Comparison of ENCODE assay signal across 19 cellular contexts in the genomic region with DNA sequence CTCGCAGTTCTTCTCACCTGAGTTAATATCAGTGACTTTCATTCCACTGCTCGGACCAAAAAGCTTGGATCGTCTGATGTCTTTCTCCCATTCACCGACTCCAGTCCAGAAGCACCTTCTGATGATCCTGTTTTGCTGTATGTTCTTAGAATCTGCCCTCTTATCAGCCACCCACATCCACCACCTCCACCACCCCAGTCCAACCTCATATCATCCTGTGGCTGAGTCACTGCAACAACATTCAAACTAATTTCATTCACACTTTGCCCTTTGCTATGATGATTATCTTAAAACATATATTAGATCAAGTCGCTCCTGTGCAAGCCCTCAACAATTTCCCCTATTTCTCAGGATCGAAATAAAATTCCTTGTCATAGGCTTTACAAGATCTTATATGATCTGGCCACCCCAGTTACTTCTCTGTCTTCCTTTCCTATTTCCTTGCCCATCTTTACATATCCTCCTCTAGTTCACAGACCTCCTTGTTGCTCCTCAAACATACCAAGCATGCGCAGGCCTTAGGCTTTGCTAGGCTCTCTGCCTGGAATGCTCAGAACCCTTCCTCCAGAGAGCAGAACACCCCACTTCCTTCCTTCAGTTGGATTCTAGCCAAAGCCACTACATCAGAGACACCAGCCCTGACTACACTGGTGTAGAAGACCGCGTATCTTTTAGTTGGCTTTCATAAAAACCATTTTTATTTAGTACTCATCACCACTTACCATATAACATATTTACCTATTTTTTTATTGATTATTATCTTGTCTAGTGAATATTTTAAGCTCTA.
"Had no signal": no experiment of that assay in that cellular context is flagged by ENCODE, and none has a peak within 500 bp of the region (broad histone marks: within the 10 kb centered on the region; RNA-seq: fewer than 3 reads in every experiment).

No MANE protein-coding gene starts in this region.

- DNase-seq: activated B cell treated with CpG ODN at 0.5 μM for 24 hours; activated CD4-positive, alpha-beta T cell treated with anti-CD3 and anti-CD28 coated beads, Interleukin-2, amount 50 U/mL, for 1 hour; activated naive CD8-positive, alpha-beta T cell treated with anti-CD3 and anti-CD28 coated beads, Interleukin-2, amount 50 U/mL, for 24 hours; dorsolateral prefrontal cortex; gastrocnemius medialis; heart left ventricle; kidney; left ventricle myocardium inferior; nucleus accumbens; posterior cingulate gyrus; retina; thyroid gland had no signal

- H3K4me3 Mint-ChIP-seq: activated B cell treated with CpG ODN at 0.5 μM for 24 hours; activated naive CD4-positive, alpha-beta T cell treated with anti-CD3 and anti-CD28 coated beads for 36 hours; activated naive CD8-positive, alpha-beta T cell treated with anti-CD3 and anti-CD28 coated beads, Interleukin-2, amount 50 U/mL, for 24 hours; activated T-helper 17 cell treated with anti-CD3 and anti-CD28 coated beads, Interleukin-2, amount 50 U/mL, for 72 hours; endodermal cell; memory B cell; natural killer cell treated with Interleukin-12 subunit alpha and Interleukin-12 subunit beta and Interleukin-15 and Interleukin-18, amount 100 ng/mL, for 72 hours; stimulated activated memory B cell treated with anti-CD40 and anti-IgM and Interleukin-4, amounts not matched to agents 10 μg/mL and 1 μg/mL and 100 μg/mL, for 72 hours had no signal

- H3K27ac ChIP-seq: cardiac muscle cell, dorsolateral prefrontal cortex, gastrocnemius medialis, heart left ventricle, left ventricle myocardium inferior, thyroid gland had no signal

- H3K9me3 Mint-ChIP-seq: activated naive CD4-positive, alpha-beta T cell treated with anti-CD3 and anti-CD28 coated beads for 36 hours; activated naive CD8-positive, alpha-beta T cell treated with anti-CD3 and anti-CD28 coated beads, Interleukin-2, amount 50 U/mL, for 24 hours; activated T-helper 17 cell treated with anti-CD3 and anti-CD28 coated beads, Interleukin-2, amount 50 U/mL, for 72 hours; endodermal cell; stimulated activated memory B cell treated with anti-CD40 and anti-IgM and Interleukin-4, amounts not matched to agents 10 μg/mL and 1 μg/mL and 100 μg/mL, for 72 hours had no signal

- H3K9me3 ChIP-seq: gastrocnemius medialis, heart left ventricle, left ventricle myocardium inferior, thyroid gland had no signal

- H3K27me3 ChIP-seq: cardiac muscle cell, dorsolateral prefrontal cortex, gastrocnemius medialis, heart left ventricle, thyroid gland had no signal

- H3K4me3 ChIP-seq: cardiac muscle cell, dorsolateral prefrontal cortex, gastrocnemius medialis, heart left ventricle, left ventricle myocardium inferior, thyroid gland had no signal

- H3K4me1 ChIP-seq: gastrocnemius medialis, heart left ventricle, left ventricle myocardium inferior, thyroid gland had no signal

- H3K36me3 ChIP-seq: cardiac muscle cell, gastrocnemius medialis, heart left ventricle, left ventricle myocardium inferior, thyroid gland had no signal

- H3K36me3 Mint-ChIP-seq: memory B cell; natural killer cell treated with Interleukin-12 subunit alpha and Interleukin-12 subunit beta and Interleukin-15 and Interleukin-18, amount 100 ng/mL, for 72 hours; stimulated activated memory B cell treated with anti-CD40 and anti-IgM and Interleukin-4, amounts not matched to agents 10 μg/mL and 1 μg/mL and 100 μg/mL, for 72 hours had no signal

- H3K27ac Mint-ChIP-seq: activated B cell treated with CpG ODN at 0.5 μM for 24 hours; activated naive CD4-positive, alpha-beta T cell treated with anti-CD3 and anti-CD28 coated beads for 36 hours; activated naive CD8-positive, alpha-beta T cell treated with anti-CD3 and anti-CD28 coated beads, Interleukin-2, amount 50 U/mL, for 24 hours; activated T-helper 17 cell treated with anti-CD3 and anti-CD28 coated beads, Interleukin-2, amount 50 U/mL, for 72 hours; endodermal cell; memory B cell; natural killer cell treated with Interleukin-12 subunit alpha and Interleukin-12 subunit beta and Interleukin-15 and Interleukin-18, amount 100 ng/mL, for 72 hours; stimulated activated memory B cell treated with anti-CD40 and anti-IgM and Interleukin-4, amounts not matched to agents 10 μg/mL and 1 μg/mL and 100 μg/mL, for 72 hours had no signal

- ATAC-seq: activated naive CD8-positive, alpha-beta T cell treated with anti-CD3 and anti-CD28 coated beads, Interleukin-2, amount 50 U/mL, for 24 hours; activated T-helper 17 cell treated with anti-CD3 and anti-CD28 coated beads, Interleukin-2, amount 50 U/mL, for 72 hours; gastrocnemius medialis; heart left ventricle; natural killer cell treated with Interleukin-12 subunit alpha and Interleukin-12 subunit beta and Interleukin-15 and Interleukin-18, amount 100 ng/mL, for 72 hours; stimulated activated memory B cell treated with anti-CD40 and anti-IgM and Interleukin-4, amounts not matched to agents 10 μg/mL and 1 μg/mL and 100 μg/mL, for 72 hours had no signal

- FAIRE-seq: kidney had no signal

- H3K4me1 Mint-ChIP-seq: activated B cell treated with CpG ODN at 0.5 μM for 24 hours; activated naive CD8-positive, alpha-beta T cell treated with anti-CD3 and anti-CD28 coated beads, Interleukin-2, amount 50 U/mL, for 24 hours; activated T-helper 17 cell treated with anti-CD3 and anti-CD28 coated beads, Interleukin-2, amount 50 U/mL, for 72 hours; endodermal cell; memory B cell; stimulated activated memory B cell treated with anti-CD40 and anti-IgM and Interleukin-4, amounts not matched to agents 10 μg/mL and 1 μg/mL and 100 μg/mL, for 72 hours had no signal

- H3K27me3 Mint-ChIP-seq: activated B cell treated with CpG ODN at 0.5 μM for 24 hours; activated naive CD8-positive, alpha-beta T cell treated with anti-CD3 and anti-CD28 coated beads, Interleukin-2, amount 50 U/mL, for 24 hours; memory B cell; natural killer cell treated with Interleukin-12 subunit alpha and Interleukin-12 subunit beta and Interleukin-15 and Interleukin-18, amount 100 ng/mL, for 72 hours; stimulated activated memory B cell treated with anti-CD40 and anti-IgM and Interleukin-4, amounts not matched to agents 10 μg/mL and 1 μg/mL and 100 μg/mL, for 72 hours had no signal
